In genomic region chr10:90032519-90032918, GRCh38 we compare ENCODE assay signal across 27 cellular contexts.
"Had no signal": no experiment of that assay in that cellular context is flagged by ENCODE, and none has a peak within 500 bp of the region (broad histone marks: within the 10 kb centered on the region; RNA-seq: fewer than 3 reads in every experiment).

No MANE protein-coding gene starts in this region.

- H3K27me3 ChIP-seq: adrenal gland, ascending aorta, right atrium auricular region, tibial nerve had no signal

- H3K27ac ChIP-seq: adrenal gland, ascending aorta, left ventricle myocardium inferior, right atrium auricular region, spleen, tibial nerve, VCaP had no signal

- ATAC-seq: esophagus mucosa; mucosa of descending colon; natural killer cell treated with Interleukin-12 subunit alpha and Interleukin-12 subunit beta and Interleukin-15 and Interleukin-18, amount 100 ng/mL, for 72 hours had no signal

- H3K4me1 ChIP-seq: adrenal gland, ascending aorta, left ventricle myocardium inferior, right atrium auricular region, spleen, tibial nerve had no signal

- H3K9me3 Mint-ChIP-seq: natural killer cell treated with Interleukin-12 subunit alpha and Interleukin-12 subunit beta and Interleukin-15 and Interleukin-18, amount 100 ng/mL, for 72 hours; T-helper 1 cell treated with Interleukin-12 subunit alpha and Interleukin-12 subunit beta and Interleukin-4 antibody, amounts not matched to agents 30 μg/mL and 1 μg/mL, for 36 hours had no signal

- H3K36me3 ChIP-seq: adrenal gland, ascending aorta, left ventricle myocardium inferior, right atrium auricular region, spleen, tibial nerve had no signal

- H3K27ac Mint-ChIP-seq: activated naive CD8-positive, alpha-beta T cell; dendritic cell treated with granulocyte-macrophage colony-stimulating factor and Interleukin-4, amounts not matched to agents 40 ng/mL and 50 ng/mL, for 4 days; endodermal cell; natural killer cell treated with Interleukin-12 subunit alpha and Interleukin-12 subunit beta and Interleukin-15 and Interleukin-18, amount 100 ng/mL, for 72 hours; T-helper 1 cell treated with Interleukin-12 subunit alpha and Interleukin-12 subunit beta and Interleukin-4 antibody, amounts not matched to agents 30 μg/mL and 1 μg/mL, for 36 hours had no signal

- H3K27me3 Mint-ChIP-seq: dendritic cell treated with granulocyte-macrophage colony-stimulating factor and Interleukin-4, amounts not matched to agents 40 ng/mL and 50 ng/mL, for 4 days; natural killer cell treated with Interleukin-12 subunit alpha and Interleukin-12 subunit beta and Interleukin-15 and Interleukin-18, amount 100 ng/mL, for 72 hours had no signal

- DNase-seq: activated CD4-positive, alpha-beta T cell treated with anti-CD3 and anti-CD28 coated beads for 4 hours; activated CD4-positive, alpha-beta T cell treated with anti-CD3 and anti-CD28 coated beads, Interleukin-2, amount 50 U/mL, for 4 hours; activated effector memory CD4-positive, alpha-beta T cell treated with Interleukin-2 at 50 U/mL for 16 hours; activated naive CD4-positive, alpha-beta T cell treated with Interleukin-2 at 50 U/mL for 16 hours; activated T-cell treated with anti-CD3 and anti-CD28 coated beads for 4 hours; adrenal gland; caudate nucleus; endodermal cell; islet precursor cell; left ventricle myocardium inferior; mucosa of descending colon; spleen; stimulated activated CD4-positive, alpha-beta T cell treated with anti-CD3 and anti-CD28 coated beads, Interleukin-2, amount 100 ng/mL, for 48 hours; stimulated activated naive CD4-positive, alpha-beta T cell treated with Interleukin-2 at 50 U/mL for 16 hours; T-helper 9 cell had no signal

- H3K4me3 ChIP-seq: adrenal gland, ascending aorta, left ventricle myocardium inferior, lung, mucosa of descending colon, right atrium auricular region, spleen, tibial nerve had no signal

- H3K4me3 Mint-ChIP-seq: activated naive CD8-positive, alpha-beta T cell; dendritic cell treated with granulocyte-macrophage colony-stimulating factor and Interleukin-4, amounts not matched to agents 40 ng/mL and 50 ng/mL, for 4 days; endodermal cell; natural killer cell treated with Interleukin-12 subunit alpha and Interleukin-12 subunit beta and Interleukin-15 and Interleukin-18, amount 100 ng/mL, for 72 hours; T-helper 1 cell treated with Interleukin-12 subunit alpha and Interleukin-12 subunit beta and Interleukin-4 antibody, amounts not matched to agents 30 μg/mL and 1 μg/mL, for 36 hours had no signal

- FAIRE-seq: frontal cortex, TTC549 had no signal

- H3K36me3 Mint-ChIP-seq: activated naive CD8-positive, alpha-beta T cell; natural killer cell treated with Interleukin-12 subunit alpha and Interleukin-12 subunit beta and Interleukin-15 and Interleukin-18, amount 100 ng/mL, for 72 hours had no signal

- H3K9me3 ChIP-seq: adrenal gland, mucosa of descending colon had no signal

- H3K4me1 Mint-ChIP-seq: endodermal cell had no signal
